Comparison of ENCODE assay signal across 8 cellular contexts in genomic region chr2:118186110-118186857, GRCh38.
A peak's percentile ranks its signal among the peaks of the same experiment; 100 is the strongest.
DNase-seq lines count a peak whose midpoint lies in the region; ATAC-seq and TF ChIP-seq lines count a peak whose summit lies in the region.

No MANE protein-coding gene starts in this region.

- H3K27me3 ChIP-seq in Karpas-422 (ENCODE audit: low read length), result no peaks in the 10 kb centered on the region
- H3K27me3 ChIP-seq in neutrophil, result no peaks in the 10 kb centered on the region

- H4K20me1 ChIP-seq in Karpas-422 (ENCODE audit: insufficient read depth, low read depth, low read length), result no peaks in the 10 kb centered on the region

- peak; percentile 43 for TF ChIP-seq POLR2A in Raji (IDR thresholded peaks at IDR 0.05; ENCODE audit: insufficient read depth, low read depth, low read length)

- no peaks in the 10 kb centered on the region for H3K9me2 ChIP-seq in Karpas-422 (replicated peaks; ENCODE audit: insufficient read depth, low read length)

- ATAC-seq in GM21825 (IDR thresholded peaks at IDR 0.05; ENCODE audit: unreplicated experiment), result peak; percentile 91

- H3K36me3 ChIP-seq in Karpas-422 (ENCODE audit: insufficient read depth, low read length) (no peaks in the 10 kb centered on the region), neutrophil (no peaks in the 10 kb centered on the region)

- peak overlapping the region; percentile 90 for H3K9ac ChIP-seq in Karpas-422 (ENCODE audit: low read length)

- H3K9me3 ChIP-seq in Karpas-422 (ENCODE audit: low read length), result no peaks in the 10 kb centered on the region
- no peaks in the 10 kb centered on the region for H3K9me3 ChIP-seq in neutrophil

- H3K4me1 ChIP-seq in Karpas-422 (ENCODE audit: low read length) (peaks cover 16% of the 10 kb centered on the region), neutrophil (ENCODE audit: control insufficient read depth in 1 of 2, insufficient read depth in 1 of 2, low read depth in 1 of 2, low read length in 1 of 2) (peaks cover 14 to 16% of the 10 kb centered on the region in 2 experiments)

- peak overlapping the region; percentile 97 for H2AFZ ChIP-seq in Karpas-422 (ENCODE audit: low read length)

- no peaks in the 10 kb centered on the region for H3K79me2 ChIP-seq in Karpas-422 (ENCODE audit: low read length)

- peak overlapping the region; percentile 49; the same call in 1 of the 2 replicates for H3K27ac ChIP-seq in Karpas-422 (ENCODE audit: low read length)
- H3K27ac ChIP-seq in neutrophil, result peak overlapping the region; percentile 41
- peak overlapping the region; percentile 58 for H3K27ac ChIP-seq in substantia nigra (ENCODE audit: low read depth, low read length, poor library complexity, severe bottlenecking)

- DNase-seq in EL (peak; percentile 82), Karpas-422 (peak; percentile 95), activated gamma-delta T cell treated with Interleukin-2 at 50 U/mL for 16 hours (peak; percentile 87), foreskin melanocyte (peak; percentile 45), substantia nigra (lab: John Stamatoyannopoulos, UW) (peak; percentile 16 to 90 (median 72))

- H3K4me3 ChIP-seq in Karpas-422 (ENCODE audit: low read length) (peak overlapping the region; percentile 85), neutrophil (ENCODE audit: low read depth in 1 of 2, low read length in 1 of 2) (peak overlapping the region; percentile 71 to 76)

- no peak for TF ChIP-seq CTCF in neutrophil (IDR thresholded peaks at IDR 0.05)

- peak overlapping the region; percentile 93 for H3K4me2 ChIP-seq in Karpas-422 (ENCODE audit: low read depth, low read length, poor library complexity, severe bottlenecking)

Comparison
In these comparisons a context has a peak if more than half of its experiments do, and no peak if none do; other contexts are left out.
1. Peak in every context shown above with its lines: DNase-seq, ATAC-seq, H3K4me3 ChIP-seq and H3K27ac ChIP-seq.
2. DNase-seq: peak in every context shown above with its lines; median percentile 95 in Karpas-422; 87 in activated gamma-delta T cell treated with Interleukin-2 at 50 U/mL for 16 hours; 82 in EL; 72 in substantia nigra; 45 in foreskin melanocyte.